ENCODE assay signal across 31 cellular contexts in genomic region chr3:119792270-119792669, GRCh38. TPM values are rescaled to one million over a fixed set of nuclear protein-coding genes. Genes with fewer than 3 reads are reported as not detected.
DNase-seq lines count a peak whose midpoint lies in the region; ATAC-seq, FAIRE-seq and TF ChIP-seq lines count a peak whose summit lies in the region.
"Had no signal": no experiment of that assay in that cellular context is flagged by ENCODE, and none has a peak within 500 bp of the region (broad histone marks: within the 10 kb centered on the region; RNA-seq: fewer than 3 reads in every experiment).

No MANE protein-coding gene starts in this region.

- H4K12ac ChIP-seq in trophoblast cell (ENCODE audit: low read depth, low read length), result no peak overlapping the region

- H3K9me3 Mint-ChIP-seq in Caco-2 (ENCODE audit: unreplicated experiment), result peaks cover 11% of the 10 kb centered on the region
- H3K9me3 Mint-ChIP-seq: CD8-positive, alpha-beta memory T cell had no signal

- H3K23me2 ChIP-seq in H1 (ENCODE audit: low read depth, low read length), result no peaks in the 10 kb centered on the region

- H3K79me1 ChIP-seq in H1 (ENCODE audit: low read depth, low read length) (no peaks in the 10 kb centered on the region), trophoblast cell (ENCODE audit: low read length) (peaks cover 16% of the 10 kb centered on the region)

- H3K27me3 Mint-ChIP-seq in Caco-2 (ENCODE audit: insufficient read depth, unreplicated experiment), result no peaks in the 10 kb centered on the region

- no peaks in the 10 kb centered on the region for H4K20me1 ChIP-seq in H1 (replicated peaks in 1 of 2; ENCODE audit: control insufficient read depth in 1 of 2, insufficient read depth in 2 of 2, low read length in 2 of 2)
- H4K20me1 ChIP-seq: BLaER1 had no signal

- H3K9ac ChIP-seq in H1 (replicated peaks in 1 of 4; ENCODE audit: extremely low read depth in 1 of 4, low read depth in 3 of 4, low read length in 3 of 4) (no peak overlapping the region), trophoblast cell (ENCODE audit: low read length) (no peak overlapping the region)
- H3K9ac ChIP-seq: BLaER1 had no signal

- no peaks in the 10 kb centered on the region for H3K36me3 Mint-ChIP-seq in Caco-2 (ENCODE audit: insufficient read depth, unreplicated experiment)
- H3K36me3 Mint-ChIP-seq: CD14-positive monocyte; CD4-positive, alpha-beta memory T cell; CD4-positive, CD25-positive, alpha-beta regulatory T cell; CD8-positive, alpha-beta memory T cell had no signal

- H3K14ac ChIP-seq in H1 (ENCODE audit: insufficient read length) (no peak overlapping the region), trophoblast cell (ENCODE audit: low read length) (no peak overlapping the region)

- CTCF ChIA-PET in Caco-2 (lab: Charles Lee), result no interaction called here
- CTCF ChIA-PET in H1 (lab: Charles Lee; ENCODE audit: partially characterized antibody), result interaction anchor here (0.7 to 1.5 kb wide), 2 partner anchors 10 to 328 kb away, joined by 3 to 5 read pairs; no protein-coding TSS in a partner anchor

- no peak for TF ChIP-seq RAD21 in H1 (IDR thresholded peaks at IDR 0.05 in 1 of 2, conservative IDR thresholded peaks at IDR 0.05 in 1 of 2; ENCODE audit: low read depth in 2 of 2, low read length in 2 of 2)

- H2BK120ac ChIP-seq in H1 (replicated peaks; ENCODE audit: low read depth, low read length), result no peak overlapping the region
- H2BK120ac ChIP-seq in trophoblast cell (ENCODE audit: insufficient read depth, low read length, poor library complexity), result no peak overlapping the region

- POLR2A ChIA-PET in Caco-2 (lab: Charles Lee), result no interaction called here
- POLR2A ChIA-PET in H1 (lab: Charles Lee; ENCODE audit: partially characterized antibody), result no interaction called here

- no peak overlapping the region for H4K91ac ChIP-seq in H1 (replicated peaks; ENCODE audit: insufficient read length, low read length)
- no peak overlapping the region for H4K91ac ChIP-seq in trophoblast cell (ENCODE audit: low read depth, low read length)

- H3K56ac ChIP-seq in H1 (replicated peaks; ENCODE audit: insufficient read length, low read depth, low read length), result no peak overlapping the region

- no peak overlapping the region for H3K4me3 Mint-ChIP-seq in Caco-2 (ENCODE audit: unreplicated experiment)
- H3K4me3 Mint-ChIP-seq: CD14-positive monocyte; CD4-positive, alpha-beta memory T cell; CD8-positive, alpha-beta memory T cell had no signal

- H3K27me3 ChIP-seq in Caco-2 (replicated peaks; ENCODE audit: control insufficient read depth, insufficient read depth, low read length) (no peaks in the 10 kb centered on the region), H1 (replicated peaks in 1 of 4; ENCODE audit: control insufficient read depth in 3 of 4, extremely low read depth in 1 of 4, insufficient read depth in 3 of 4, low read length in 3 of 4) (no peaks in the 10 kb centered on the region), trophoblast cell (ENCODE audit: insufficient read depth, low read length) (no peaks in the 10 kb centered on the region)
- H3K27me3 ChIP-seq: BE2C, BLaER1 had no signal

- H3K36me3 ChIP-seq in Caco-2 (ENCODE audit: control insufficient read depth, insufficient read depth, low read length), result no peaks in the 10 kb centered on the region
- no peaks in the 10 kb centered on the region for H3K36me3 ChIP-seq in H1 (ENCODE audit: control insufficient read depth in 2 of 4, insufficient read depth in 4 of 4, low read length in 3 of 4)
- no peaks in the 10 kb centered on the region for H3K36me3 ChIP-seq in trophoblast cell (ENCODE audit: control insufficient read depth in 1 of 2, insufficient read depth in 2 of 2, low read length in 2 of 2)
- H3K36me3 ChIP-seq: BE2C, BLaER1 had no signal

- no peak overlapping the region for H4K8ac ChIP-seq in H1 (ENCODE audit: extremely low read depth, insufficient read depth, low read length)
- H4K8ac ChIP-seq in trophoblast cell (ENCODE audit: low read depth, low read length), result no peak overlapping the region

- no peak overlapping the region for H3K23ac ChIP-seq in H1 (ENCODE audit: insufficient read length)
- H3K23ac ChIP-seq in trophoblast cell (ENCODE audit: low read length), result no peak overlapping the region

- H3K79me2 ChIP-seq in H1 (ENCODE audit: control insufficient read depth in 1 of 2, insufficient read depth in 2 of 2, low read length in 2 of 2), result no peaks in the 10 kb centered on the region
- H3K79me2 ChIP-seq in trophoblast cell (ENCODE audit: control insufficient read depth, insufficient read depth, low read length, poor library complexity), result no peaks in the 10 kb centered on the region

- no peak overlapping the region for H4K5ac ChIP-seq in H1 (ENCODE audit: insufficient read length, low read depth, low read length)

- H3K27ac ChIP-seq in H1 (ENCODE audit: low read depth, low read length) (no peak overlapping the region), trophoblast cell (ENCODE audit: low read depth, low read length) (no peak overlapping the region)
- H3K27ac ChIP-seq: BLaER1 had no signal

- no peak overlapping the region for H2BK20ac ChIP-seq in H1 (ENCODE audit: low read length)

- peaks cover 28% of the 10 kb centered on the region for H3K4me1 ChIP-seq in Caco-2
- peaks cover 0 to 4% (median 3%) of the 10 kb centered on the region in 4 experiments; a peak in 3 of 7 replicates for H3K4me1 ChIP-seq in H1 (replicated peaks in 1 of 4; ENCODE audit: control insufficient read depth in 3 of 4, insufficient read depth in 4 of 4, low read length in 3 of 4)
- H3K4me1 ChIP-seq in trophoblast cell (ENCODE audit: control insufficient read depth in 1 of 2, insufficient read depth in 2 of 2, low read length in 2 of 2), result peaks cover 14 to 24% of the 10 kb centered on the region in 2 experiments
- H3K4me1 ChIP-seq: BE2C, BLaER1 had no signal

- H2AFZ ChIP-seq in H1 (ENCODE audit: low read length) (no peak overlapping the region), trophoblast cell (ENCODE audit: insufficient read depth, low read length, poor library complexity) (no peak overlapping the region)

- no TSS peak for BruUV-seq in Caco-2 (replicated peaks; lab: Mats Ljungman, UMichigan)

- peaks cover 25% of the 10 kb centered on the region for H3K4me1 Mint-ChIP-seq in Caco-2 (ENCODE audit: low read depth, unreplicated experiment)
- H3K4me1 Mint-ChIP-seq: CD4-positive, alpha-beta memory T cell; CD4-positive, CD25-positive, alpha-beta regulatory T cell; CD8-positive, alpha-beta memory T cell had no signal

- no peak for DNase-seq in Caco-2
- peak in 1 of 2 experiments; percentile 22 for DNase-seq in H1 (ENCODE audit: low read depth in 1 of 2, low spot score in 2 of 2)
- peak; percentile 72 for DNase-seq in left lobe of liver (ENCODE audit: low spot score)
- DNase-seq in trophoblast cell, result no peak
- DNase-seq in H4 (ENCODE audit: low spot score), result no peak
- no peak for DNase-seq in DMS153 (lab: John Stamatoyannopoulos, UW)
- DNase-seq: 8988T; ACHN; BE2C; C1 segment of cervical spinal cord; Calu3; CD4-positive, alpha-beta memory T cell; CD4-positive, CD25-positive, alpha-beta regulatory T cell; CD8-positive, alpha-beta memory T cell; COR-L47; DMS53; DMS79; DND-41; EL; GDM1 had no signal

- intact Hi-C loops in Caco-2 (cut with micrococcal nuclease; ENCODE audit: unreplicated experiment), result no loop called here

- 97% methylated on average over 8 of the region's 8 CpGs; no CpG with 5 or more reads in 1 of the 2 experiments for WGBS in H1 (ENCODE audit: extremely low coverage in 1 of 2, insufficient coverage in 1 of 2, insufficient read length in 1 of 2, insufficient replicate concordance in 2 of 2, low coverage in 1 of 2, low lambda C conversion rate in 2 of 2, missing lambda C conversion rate in 1 of 2), 2 experiments
- no CpG with 5 or more reads among the region's 8 CpGs for WGBS in trophoblast cell (ENCODE audit: extremely low coverage, insufficient coverage, insufficient read length)

- TF ChIP-seq POLR2A in H1 (IDR thresholded peaks at IDR 0.05; ENCODE audit: control extremely low read depth in 1 of 2, low read depth in 2 of 2, low read length in 2 of 2), result no peak

- H2AK5ac ChIP-seq in H1 (ENCODE audit: low read depth, low read length), result no peak overlapping the region
- H2AK5ac ChIP-seq in trophoblast cell (ENCODE audit: low read length), result no peak overlapping the region

- peak overlapping the region; percentile 39 for H3K27ac Mint-ChIP-seq in Caco-2 (ENCODE audit: unreplicated experiment)
- H3K27ac Mint-ChIP-seq: CD4-positive, alpha-beta memory T cell; CD4-positive, CD25-positive, alpha-beta regulatory T cell had no signal

- H3K18ac ChIP-seq in H1 (ENCODE audit: extremely low read depth, low read length) (no peak overlapping the region), trophoblast cell (ENCODE audit: low read length) (no peak overlapping the region)

- no peak for TF ChIP-seq EP300 in H1 (IDR thresholded peaks at IDR 0.05; ENCODE audit: borderline replicate concordance in 1 of 2, low read depth in 2 of 2, low read length in 2 of 2)

- ATAC-seq in left lobe of liver (peak; percentile 29), GM18498 (IDR thresholded peaks at IDR 0.05; ENCODE audit: unreplicated experiment) (no peak)
- ATAC-seq: GM12878 had no signal

- no peak for TF ChIP-seq CTCF in Caco-2 (IDR thresholded peaks at IDR 0.05; ENCODE audit: insufficient read depth in 1 of 2, low read depth in 1 of 2, low read length in 1 of 2, severe bottlenecking in 1 of 2, unreplicated experiment in 1 of 2)
- no peak for TF ChIP-seq CTCF in H1 (IDR thresholded peaks at IDR 0.05; ENCODE audit: control extremely low read depth in 1 of 3, insufficient read depth in 1 of 3, low read depth in 1 of 3, low read length in 3 of 3)

- H3K9me3 ChIP-seq in Caco-2 (no peaks in the 10 kb centered on the region), H1 (ENCODE audit: insufficient read depth in 2 of 2, low read depth in 1 of 2, low read length in 1 of 2) (no peaks in the 10 kb centered on the region), trophoblast cell (ENCODE audit: insufficient read depth, low read depth, low read length) (peaks cover 2% of the 10 kb centered on the region)
- H3K9me3 ChIP-seq: BE2C, BLaER1 had no signal

- H2BK12ac ChIP-seq in H1 (ENCODE audit: low read depth, low read length) (0 out of 2 replicates have a peak overlapping the region, but pooled peaks have one; percentile 50), trophoblast cell (ENCODE audit: low read length) (peak overlapping the region; percentile 23)

- no peak for FAIRE-seq in H1 (lab: Jason Lieb, UNC)
- FAIRE-seq: A204.1, D721Med, GM12878, GM12892, GM19239 had no signal

- no peak overlapping the region for H2BK15ac ChIP-seq in H1 (ENCODE audit: low read length)

- H3K4me3 ChIP-seq in Caco-2 (ENCODE audit: low read depth, low read length) (no peak overlapping the region), H1 (ENCODE audit: extremely low read depth in 1 of 4, insufficient read depth in 2 of 4, low read depth in 3 of 4, low read length in 4 of 4) (no peak overlapping the region), trophoblast cell (ENCODE audit: low read depth, low read length) (no peak overlapping the region)
- H3K4me3 ChIP-seq: BLaER1, GM12878 had no signal

- H2BK5ac ChIP-seq in H1 (ENCODE audit: low read depth, low read length), result no peak overlapping the region
- no peak overlapping the region for H2BK5ac ChIP-seq in trophoblast cell (ENCODE audit: low read depth, low read length, poor library complexity)

- H3K4ac ChIP-seq in H1 (replicated peaks; ENCODE audit: insufficient read length, low read depth, low read length) (no peak overlapping the region), trophoblast cell (ENCODE audit: low read depth, low read length) (no peak overlapping the region)

- no peak overlapping the region for H3K4me2 ChIP-seq in H1 (ENCODE audit: insufficient read depth in 1 of 2, low read depth in 2 of 2, low read length in 2 of 2)
- H3K4me2 ChIP-seq in trophoblast cell (ENCODE audit: low read length), result no peak overlapping the region
- H3K4me2 ChIP-seq: BLaER1 had no signal

RNA-seq across cellular contexts. Expression of gene NR1I2, which starts 10.4 kb away (rescaled TPM):
- total RNA-seq in Caco-2 (2022) (not detected in 2 replicates), left lobe of liver (206 TPM)
- 0.28 and 0.44 TPM in 2 replicates for total RNA-seq in H1 (2021; fragmentation: NEBNext Ultra II Directional; extraction: Animal tissue kit (Norgen Biotek cat#: 25700))
- polyA plus RNA-seq in H1 (2011; rRNA removed), result 1.8 and 2.6 TPM in 2 replicates
- 2.6 TPM for polyA plus RNA-seq in H1 (2011; cell fraction: cytosol; rRNA removed)
- 4.2 TPM for polyA plus RNA-seq in H1 (2011; cell fraction: nucleus; rRNA removed)
- polyA plus RNA-seq in H1 (2012, experiment 1 of 2), result 0.93 to 2.0 TPM (median 1.3 TPM) in 4 replicates
- polyA plus RNA-seq in H1 (2012, experiment 2 of 2), result 0.58 TPM
- polyA plus RNA-seq in H1 (2013, experiment 1 of 2), result 0.16 TPM
- 0.13 TPM for polyA plus RNA-seq in H1 (2013, experiment 2 of 2)
- polyA minus RNA-seq in H1 (2011; rRNA and poly(A)+ RNA removed), result 1.7 TPM in 2 replicates
- polyA minus RNA-seq in H1 (2011; cell fraction: cytosol; rRNA and poly(A)+ RNA removed), result 1.5 TPM
- polyA minus RNA-seq in H1 (2011; cell fraction: nucleus; rRNA and poly(A)+ RNA removed), result 3.0 TPM
- polyA plus RNA-seq in trophoblast cell (2013), result 0.05 TPM in 1 of 2 replicates, not detected in the other
- not detected in 2 replicates for total RNA-seq in H4 (2014; rRNA removed; shearing (Covaris generic))
- total RNA-seq: A673, G401 had no signal
- polyA plus RNA-seq: AG04450, CD14-positive monocyte had no signal

Comparison
In these comparisons a context has a peak if more than half of its experiments do, and no peak if none do; other contexts are left out.
1. RNA of gene NR1I2, which starts 10.4 kb away (total RNA-seq): 206 TPM in left lobe of liver (single experiment); 0.28 to 0.44 TPM in H1, not detected in Caco-2 and not detected in H4; every median in the first group is over 100 times any median in the second.